In the genomic region with DNA sequence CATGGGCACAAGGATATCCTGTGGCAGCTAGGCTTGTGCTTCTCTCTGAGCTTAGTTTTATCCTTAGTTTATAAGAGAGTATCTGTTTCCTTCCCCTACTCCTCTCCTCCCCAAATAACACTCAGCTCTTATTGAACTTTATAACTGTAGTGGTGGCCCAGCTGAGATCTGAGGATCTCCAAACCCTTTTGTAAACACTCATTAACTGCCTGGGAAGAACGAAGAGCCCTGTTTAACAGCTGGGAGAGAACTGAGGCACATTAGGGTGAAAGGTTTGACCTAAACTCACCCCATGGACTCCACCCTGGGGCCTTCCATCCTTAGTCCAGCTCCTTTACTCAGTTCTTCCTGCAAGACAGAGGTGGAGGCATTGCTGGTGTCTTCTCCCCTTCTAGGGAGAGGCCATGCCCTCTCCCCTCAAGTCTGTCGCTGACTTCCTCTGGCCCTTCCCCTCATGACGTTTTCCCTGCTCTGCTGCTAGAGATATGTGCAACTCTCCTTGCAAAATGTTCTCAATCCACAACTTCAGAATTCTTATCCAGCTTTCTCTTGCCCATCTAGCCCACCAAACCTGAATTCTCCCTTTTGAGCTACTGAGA, we compare ENCODE assay signal across 11 cellular contexts. TPM values are rescaled to one million over a fixed set of nuclear protein-coding genes. Genes with fewer than 3 reads are reported as not detected.
DNase-seq lines count a peak whose midpoint lies in the region; ATAC-seq and TF ChIP-seq lines count a peak whose summit lies in the region.
"Had no signal": no experiment of that assay in that cellular context is flagged by ENCODE, and none has a peak within 500 bp of the region (broad histone marks: within the 10 kb centered on the region; RNA-seq: fewer than 3 reads in every experiment).

No MANE protein-coding gene starts in this region.

- peak overlapping the region; percentile 63 for H3K18ac ChIP-seq in IMR-90 (ENCODE audit: low read depth, low read length)

- no TSS peak for BruUV-seq in IMR-90 (replicated peaks; lab: Mats Ljungman, UMichigan)

- intact Hi-C loops in IMR-90 (cut with micrococcal nuclease) (no loop called here), colonic mucosa (cut with DNase I) (loop anchor here (2.0 kb wide), 1 partner anchor 39 kb away; no protein-coding TSS in a partner anchor)
- intact Hi-C loops in activated CD4-positive, alpha-beta T cell treated with anti-CD3 and anti-CD28 coated beads for 36 hours (cut with DNase I, micrococcal nuclease): loop anchor here in 1 of 2 experiments (5.0 kb wide), 1 partner anchor 35 kb away; no protein-coding TSS in a partner anchor

- H3K4me2 ChIP-seq in IMR-90 (ENCODE audit: low read depth, low read length): peak overlapping the region; percentile 2

- TF ChIP-seq POLR2A in IMR-90 (IDR thresholded peaks at IDR 0.05; ENCODE audit: low read depth, low read length): no peak

- dilution Hi-C loops in IMR-90 (cut with HindIII; ENCODE audit: low sequenced_read_pairs, unreplicated experiment): no loop called here

- no peak for ATAC-seq in IMR-90 (ENCODE audit: low read depth)
- no peak for ATAC-seq in activated CD4-positive, alpha-beta T cell treated with anti-CD3 and anti-CD28 coated beads for 36 hours

- H3K4me1 ChIP-seq in ACC112 (ENCODE audit: control insufficient read depth, insufficient read depth, low read length, unreplicated experiment) (peaks cover 72% of the 10 kb centered on the region), IMR-90 (ENCODE audit: control insufficient read depth, insufficient read depth, low read length) (peaks cover 57% of the 10 kb centered on the region), colonic mucosa (peaks cover 25% of the 10 kb centered on the region), mucosa of stomach (ENCODE audit: control insufficient read depth, insufficient read depth, low read length) (peaks cover 70% of the 10 kb centered on the region)

- 0% methylated on average over 1 of the region's 3 CpGs; no CpG with 5 or more reads in 1 of the 2 experiments for WGBS in IMR-90 (ENCODE audit: extremely low coverage in 2 of 2, insufficient read length in 1 of 2), 2 experiments

- CTCF ChIA-PET in IMR-90 (lab: Yijun Ruan, JAX): interaction anchor here (0.5 to 1.7 kb wide), 2 partner anchors 9 to 28 kb away, joined by 3 to 9 read pairs; no protein-coding TSS in a partner anchor
- CTCF ChIA-PET in activated CD4-positive, alpha-beta T cell treated with anti-CD3 and anti-CD28 coated beads for 36 hours (lab: Charles Lee): interaction anchor here (0.6 to 9.5 kb wide), 17 partner anchors 9 to 282 kb away, joined by 3 to 125 read pairs (median 4); no protein-coding TSS in a partner anchor

- H3K23ac ChIP-seq in IMR-90 (ENCODE audit: low read depth, low read length): peak overlapping the region; percentile 43; the same call in 1 of the 2 replicates

- H4K5ac ChIP-seq in IMR-90 (ENCODE audit: low read depth, low read length): peak overlapping the region; percentile 2

- H3K36me3 Mint-ChIP-seq in activated CD4-positive, alpha-beta T cell treated with anti-CD3 and anti-CD28 coated beads for 36 hours (ENCODE audit: low read depth): peaks cover 22% of the 10 kb centered on the region
- no peaks in the 10 kb centered on the region for H3K36me3 Mint-ChIP-seq in chondrocyte (ENCODE audit: low read depth)

- H3K27me3 Mint-ChIP-seq in activated CD4-positive, alpha-beta T cell treated with anti-CD3 and anti-CD28 coated beads for 36 hours: no peaks in the 10 kb centered on the region
- no peaks in the 10 kb centered on the region for H3K27me3 Mint-ChIP-seq in chondrocyte (ENCODE audit: low read depth)

- H3K27me3 ChIP-seq in ACC112 (ENCODE audit: insufficient read depth, low read length) (no peaks in the 10 kb centered on the region), IMR-90 (ENCODE audit: control insufficient read depth, insufficient read depth, low read length) (no peaks in the 10 kb centered on the region), colonic mucosa (no peaks in the 10 kb centered on the region), mucosa of stomach (ENCODE audit: control insufficient read depth, insufficient read depth, low read length) (no peaks in the 10 kb centered on the region)

- H3K9me3 ChIP-seq in IMR-90 (ENCODE audit: control insufficient read depth, insufficient read depth, low read length): no peaks in the 10 kb centered on the region
- H3K9me3 ChIP-seq in colonic mucosa: no peaks in the 10 kb centered on the region
- H3K9me3 ChIP-seq in mucosa of stomach (ENCODE audit: control insufficient read depth, low read length): no peaks in the 10 kb centered on the region

- H2AK9ac ChIP-seq in IMR-90 (replicated peaks; ENCODE audit: low read depth, low read length, poor library complexity): peak overlapping the region; percentile 63

- no peak for TF ChIP-seq RAD21 in IMR-90 (IDR thresholded peaks at IDR 0.05; ENCODE audit: low read length)

- no peak overlapping the region for H3K27ac Mint-ChIP-seq in activated CD4-positive, alpha-beta T cell treated with anti-CD3 and anti-CD28 coated beads for 36 hours
- no peak overlapping the region for H3K27ac Mint-ChIP-seq in chondrocyte (ENCODE audit: unreplicated experiment)

- DNase-seq in IMR-90 (no peak), colonic mucosa (peak; percentile 39), chondrocyte (ENCODE audit: low spot score) (no peak), hepatic stellate cell (ENCODE audit: low spot score) (no peak), foreskin melanocyte (no peak)
- no peak for DNase-seq in activated CD4-positive, alpha-beta T cell treated with anti-CD3 and anti-CD28 coated beads for 36 hours
- DNase-seq: NCI-H748 treated with DMSO at 0.1 percent for 48 hours had no signal

- H3K9ac ChIP-seq in IMR-90 (ENCODE audit: low read depth, low read length) (no peak overlapping the region; the same call in 1 of the 2 replicates), colonic mucosa (ENCODE audit: low read depth in 2 of 2, low read length in 2 of 2) (peak overlapping the region; percentile 27 to 30), mucosa of stomach (ENCODE audit: low read length) (peak overlapping the region; percentile 29)

- H3K79me2 ChIP-seq in ACC112 (ENCODE audit: control insufficient read depth, insufficient read depth, low read length, unreplicated experiment): peaks cover 2% of the 10 kb centered on the region

- H3K9me3 Mint-ChIP-seq in activated CD4-positive, alpha-beta T cell treated with anti-CD3 and anti-CD28 coated beads for 36 hours (ENCODE audit: low read depth): no peaks in the 10 kb centered on the region
- H3K9me3 Mint-ChIP-seq in chondrocyte (ENCODE audit: low read depth): no peaks in the 10 kb centered on the region
- H3K9me3 Mint-ChIP-seq: neural crest cell had no signal

- H3K56ac ChIP-seq in IMR-90 (ENCODE audit: extremely low read depth, insufficient read depth, low read length): no peak overlapping the region

- POLR2A ChIA-PET in IMR-90 (lab: Charles Lee; ENCODE audit: unreplicated experiment): interaction anchor here (0.6 kb wide), 1 partner anchor 9 kb away, joined by 3 read pairs; no protein-coding TSS in a partner anchor
- POLR2A ChIA-PET in activated CD4-positive, alpha-beta T cell treated with anti-CD3 and anti-CD28 coated beads for 36 hours (lab: Charles Lee): interaction anchor here (0.6 to 2.8 kb wide), 14 partner anchors 9 to 164 kb away, joined by 3 to 8 read pairs (median 3); partner anchors contain the start of gene CDC6

- peak overlapping the region; percentile 2; the same call in 1 of the 3 replicates for H2BK15ac ChIP-seq in IMR-90 (ENCODE audit: low read depth, low read length)

- peak overlapping the region; percentile 10; the same call in 1 of the 2 replicates for H2BK120ac ChIP-seq in IMR-90 (ENCODE audit: low read depth, low read length)

- H4K20me1 ChIP-seq in IMR-90 (ENCODE audit: insufficient read depth, low read length): peaks cover 15% of the 10 kb centered on the region; the same call in 1 of the 2 replicates

- no peak overlapping the region for H2AFZ ChIP-seq in ACC112 (ENCODE audit: low read length, unreplicated experiment)
- peak overlapping the region; percentile 47 for H2AFZ ChIP-seq in IMR-90 (replicated peaks; ENCODE audit: low read length, poor library complexity)

- no peak overlapping the region for H3K4me3 ChIP-seq in ACC112 (ENCODE audit: low read depth, low read length)
- no peak overlapping the region for H3K4me3 ChIP-seq in IMR-90 (ENCODE audit: insufficient read depth, low read depth, low read length)
- H3K4me3 ChIP-seq in colonic mucosa: no peak overlapping the region
- H3K4me3 ChIP-seq in mucosa of stomach (ENCODE audit: low read length): no peak overlapping the region

- H3K4me1 Mint-ChIP-seq in activated CD4-positive, alpha-beta T cell treated with anti-CD3 and anti-CD28 coated beads for 36 hours: peaks cover 40% of the 10 kb centered on the region
- peaks cover 23% of the 10 kb centered on the region for H3K4me1 Mint-ChIP-seq in chondrocyte (ENCODE audit: low read depth)

- peak overlapping the region in 1 of 2 experiments; percentile 12; a peak in 1 of 4 replicates for H4K8ac ChIP-seq in IMR-90 (ENCODE audit: low read depth in 2 of 2, low read length in 2 of 2)

- H3K14ac ChIP-seq in IMR-90 (replicated peaks; ENCODE audit: low read depth, low read length): peak overlapping the region; percentile 20; the same call in 1 of the 2 replicates

- peak overlapping the region; percentile 33 for H3K27ac ChIP-seq in ACC112 (ENCODE audit: low read depth, low read length)
- H3K27ac ChIP-seq in IMR-90 (ENCODE audit: insufficient read depth, low read length): peak overlapping the region; percentile 55; the same call in 1 of the 2 replicates
- peak overlapping the region; percentile 61 for H3K27ac ChIP-seq in colonic mucosa

- peak overlapping the region; percentile 0; the same call in 1 of the 2 replicates for H2BK20ac ChIP-seq in IMR-90 (ENCODE audit: low read depth, low read length)

- no peak overlapping the region for H3K4me3 Mint-ChIP-seq in activated CD4-positive, alpha-beta T cell treated with anti-CD3 and anti-CD28 coated beads for 36 hours
- H3K4me3 Mint-ChIP-seq in chondrocyte (ENCODE audit: unreplicated experiment): no peak overlapping the region
- H3K4me3 Mint-ChIP-seq: neural crest cell had no signal

- TF ChIP-seq CTCF in IMR-90 (conservative IDR thresholded peaks at IDR 0.05; ENCODE audit: low read depth, low read length) (no peak), colonic mucosa (IDR thresholded peaks at IDR 0.05) (no peak), chondrocyte (IDR thresholded peaks at IDR 0.05) (no peak)

- H3K9me1 ChIP-seq in IMR-90 (ENCODE audit: insufficient read depth, low read length): peaks cover 20% of the 10 kb centered on the region

- peak overlapping the region; percentile 5 for H2BK5ac ChIP-seq in IMR-90 (ENCODE audit: low read depth, low read length, poor library complexity, severe bottlenecking)

- peak overlapping the region; percentile 54; the same call in 1 of the 2 replicates for H2AK5ac ChIP-seq in IMR-90 (ENCODE audit: low read depth, low read length)

- H3K36me3 ChIP-seq in ACC112 (ENCODE audit: insufficient read depth, low read length) (no peaks in the 10 kb centered on the region; the same call in 1 of the 2 replicates), IMR-90 (ENCODE audit: control insufficient read depth, insufficient read depth, low read length) (no peaks in the 10 kb centered on the region), colonic mucosa (no peaks in the 10 kb centered on the region), mucosa of stomach (ENCODE audit: control insufficient read depth, insufficient read depth, low read length) (no peaks in the 10 kb centered on the region)

- H3K79me1 ChIP-seq in IMR-90 (ENCODE audit: low read depth in 1 of 2, low read length in 2 of 2): peaks cover 0 to 18% of the 10 kb centered on the region in 2 experiments; a peak in 2 of 4 replicates

- in situ Hi-C loops in IMR-90 (cut with MboI; ENCODE audit: low sequenced_read_pairs): no loop called here

- peak overlapping the region; percentile 13; the same call in 1 of the 2 replicates for H4K91ac ChIP-seq in IMR-90 (ENCODE audit: insufficient read depth, low read depth, low read length)

- H3K4ac ChIP-seq in IMR-90 (ENCODE audit: low read depth, low read length): peak overlapping the region; percentile 68

RNA-seq across cellular contexts. Expression of gene RARA, which starts 1.2 kb away (rescaled TPM):
- total RNA-seq in IMR-90 (2012; rRNA removed) (7.2 and 9.0 TPM in 2 replicates), colonic mucosa (10 to 100 TPM; 25.6 to 46.7 TPM), chondrocyte (59.2 to 65.7 TPM (median 61.2 TPM) in 3 replicates)
- polyA plus RNA-seq in IMR-90 (2012; rRNA removed): 12.7 and 13.6 TPM in 2 replicates
- polyA plus RNA-seq in IMR-90 (2012; cell fraction: cytosol; rRNA removed): 11.3 and 18.9 TPM in 2 replicates
- 11.5 and 14.7 TPM in 2 replicates for polyA plus RNA-seq in IMR-90 (2012; cell fraction: nucleus; rRNA removed; ENCODE audit: low replicate concordance)
- 10 to 100 TPM; 29.8 to 40.2 TPM for total RNA-seq in activated CD4-positive, alpha-beta T cell treated with anti-CD3 and anti-CD28 coated beads for 36 hours

RNA-seq across cellular contexts. Expression of gene CDC6, which starts 20.1 kb away (rescaled TPM):
- total RNA-seq in IMR-90 (2012; rRNA removed): 25.6 and 27.8 TPM in 2 replicates
- 13.8 and 15.3 TPM in 2 replicates for polyA plus RNA-seq in IMR-90 (2012; rRNA removed)
- polyA plus RNA-seq in IMR-90 (2012; cell fraction: cytosol; rRNA removed): 4.2 and 16.4 TPM in 2 replicates
- 3.9 and 9.1 TPM in 2 replicates for polyA plus RNA-seq in IMR-90 (2012; cell fraction: nucleus; rRNA removed; ENCODE audit: low replicate concordance)
- total RNA-seq in colonic mucosa: 10 to 100 TPM in 1 of 2 donors, 1 to 10 TPM in 1; 8.5 to 40.8 TPM
- 100 to 1,000 TPM; 105 to 171 TPM for total RNA-seq in activated CD4-positive, alpha-beta T cell treated with anti-CD3 and anti-CD28 coated beads for 36 hours
- 8.5 to 33.1 TPM (median 9.9 TPM) in 3 replicates for total RNA-seq in chondrocyte

RNA-seq across cellular contexts. Expression of gene GJD3, which starts 56.7 kb away (rescaled TPM):
- total RNA-seq in IMR-90 (2012; rRNA removed) (not detected in 2 replicates), colonic mucosa (under 1 TPM; 0.40 to 0.85 TPM), chondrocyte (0.32 to 0.41 TPM in 2 of 3 replicates, not detected in the other)
- polyA plus RNA-seq in IMR-90 (2012; rRNA removed): 0.10 and 0.39 TPM in 2 replicates
- polyA plus RNA-seq in IMR-90 (2012; cell fraction: cytosol; rRNA removed): 0.11 and 1.0 TPM in 2 replicates
- 0.80 and 0.91 TPM in 2 replicates for polyA plus RNA-seq in IMR-90 (2012; cell fraction: nucleus; rRNA removed; ENCODE audit: low replicate concordance)
- not detected for total RNA-seq in activated CD4-positive, alpha-beta T cell treated with anti-CD3 and anti-CD28 coated beads for 36 hours
- total RNA-seq: Daoy, neural crest cell had no signal
